In the genomic region with DNA sequence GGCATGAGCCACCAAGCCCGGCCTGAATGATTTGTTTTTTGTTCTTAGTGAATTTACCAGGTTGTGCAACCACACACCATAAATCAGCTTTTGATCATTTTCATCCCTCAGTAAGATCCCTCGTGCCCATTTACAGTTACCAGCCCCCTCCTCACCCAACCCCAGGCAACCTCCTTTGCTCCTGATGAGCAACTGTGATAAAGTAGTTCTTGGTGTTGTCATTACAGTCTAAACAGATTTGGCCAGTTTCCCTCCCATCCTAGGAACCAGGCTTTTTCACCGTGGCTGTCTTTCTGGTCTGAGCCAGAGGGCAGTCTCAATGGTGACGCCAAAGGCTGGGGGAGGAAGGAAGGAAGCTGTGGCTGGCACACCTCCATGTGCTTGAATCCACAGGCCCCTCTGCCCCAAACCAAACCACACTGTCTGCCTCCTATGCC, we compare ENCODE assay signal across 8 cellular contexts.
DNase-seq lines count a peak whose midpoint lies in the region; ATAC-seq and TF ChIP-seq lines count a peak whose summit lies in the region.

No MANE protein-coding gene starts in this region.

- no peaks in the 10 kb centered on the region for H3K27me3 Mint-ChIP-seq in activated T-cell treated with anti-CD3 and anti-CD28 coated beads, Interleukin-2, amount 50 U/mL, for 72 hours (ENCODE audit: low read depth)

- H3K27ac Mint-ChIP-seq in activated T-cell treated with anti-CD3 and anti-CD28 coated beads, Interleukin-2, amount 50 U/mL, for 72 hours = no peak overlapping the region

- ATAC-seq in activated T-cell treated with anti-CD3 and anti-CD28 coated beads, Interleukin-2, amount 50 U/mL, for 72 hours (replicated peaks in 1 of 2) = peak; percentile 48 to 50
- ATAC-seq in left lung = peak; percentile 22
- no peak for ATAC-seq in GM21786 (IDR thresholded peaks at IDR 0.05; ENCODE audit: unreplicated experiment)
- no peak for ATAC-seq in GM21367 (IDR thresholded peaks at IDR 0.05; ENCODE audit: unreplicated experiment)

- no peak for TF ChIP-seq CTCF in left lung (IDR thresholded peaks at IDR 0.05)

- no peaks in the 10 kb centered on the region for H3K9me3 ChIP-seq in left lung

- no peaks in the 10 kb centered on the region for H3K27me3 ChIP-seq in left lung

- DNase-seq in AG08395 (ENCODE audit: low spot score) (peak; percentile 52), M059J (ENCODE audit: low read depth) (peak; percentile 82), left lung (peak in 1 of 2 donors; percentile 59), NCI-H345 treated with DMSO at 0.1 percent for 48 hours (lab: John Stamatoyannopoulos, UW; ENCODE audit: unreplicated experiment) (no peak), ecto neural progenitor cell (ENCODE audit: low spot score) (no peak)
- peak; percentile 27 to 28 for DNase-seq in activated T-cell treated with anti-CD3 and anti-CD28 coated beads, Interleukin-2, amount 50 U/mL, for 72 hours

- peaks cover 0 to 9% of the 10 kb centered on the region in 2 donors for H3K4me1 ChIP-seq in left lung

- peaks cover 17% of the 10 kb centered on the region for H3K4me1 Mint-ChIP-seq in activated T-cell treated with anti-CD3 and anti-CD28 coated beads, Interleukin-2, amount 50 U/mL, for 72 hours (ENCODE audit: low read depth)

- no peak overlapping the region for H3K27ac ChIP-seq in left lung

- H3K4me3 Mint-ChIP-seq in activated T-cell treated with anti-CD3 and anti-CD28 coated beads, Interleukin-2, amount 50 U/mL, for 72 hours = no peak overlapping the region

- intact Hi-C loops in left lung (cut with DNase I) = no loop called here

- no peaks in the 10 kb centered on the region for H3K36me3 Mint-ChIP-seq in activated T-cell treated with anti-CD3 and anti-CD28 coated beads, Interleukin-2, amount 50 U/mL, for 72 hours (ENCODE audit: insufficient read depth in 2 of 2)

- no peak overlapping the region for H3K4me3 ChIP-seq in left lung

- no peaks in the 10 kb centered on the region for H3K36me3 ChIP-seq in left lung

- peaks cover 0 to 4% of the 10 kb centered on the region in 2 donors for H3K9me3 Mint-ChIP-seq in activated T-cell treated with anti-CD3 and anti-CD28 coated beads, Interleukin-2, amount 50 U/mL, for 72 hours

Comparison
In these comparisons a context has a peak if more than half of its experiments do, and no peak if none do; other contexts are left out.
1. DNase-seq: peak in AG08395 (single experiment), M059J (single experiment) and activated T-cell treated with anti-CD3 and anti-CD28 coated beads, Interleukin-2, amount 50 U/mL, for 72 hours (2 of 2); none in NCI-H345 treated with DMSO at 0.1 percent for 48 hours (single experiment) and ecto neural progenitor cell (single experiment).
2. ATAC-seq: peak in activated T-cell treated with anti-CD3 and anti-CD28 coated beads, Interleukin-2, amount 50 U/mL, for 72 hours (2 of 2) and left lung (single experiment); none in GM21786 (single experiment) and GM21367 (single experiment).